Comparison of ENCODE assay signal across 1 cellular context in the genomic region with DNA sequence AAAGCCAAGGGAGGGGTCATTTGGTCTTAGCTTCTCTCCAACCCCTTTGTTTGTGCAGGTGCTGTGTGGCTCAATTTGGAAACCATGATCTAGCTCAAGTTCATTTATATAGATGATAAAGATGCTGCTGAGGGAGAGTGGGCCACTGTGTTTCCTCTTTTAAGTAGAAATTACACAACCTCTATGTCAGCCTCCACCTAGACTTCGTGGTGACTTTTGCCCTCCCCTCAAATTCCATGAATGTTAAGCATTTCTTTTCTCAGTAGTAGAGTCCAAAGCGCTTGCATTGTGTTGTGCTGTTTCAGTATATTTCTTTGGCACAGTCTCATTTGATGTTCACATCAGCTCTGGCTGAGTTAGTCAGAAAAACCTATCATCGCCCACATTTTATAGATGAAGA.
A peak's percentile ranks its signal among the peaks of the same experiment; 100 is the strongest.
TF ChIP-seq lines count a peak whose summit lies in the region.

No MANE protein-coding gene starts in this region.

TF ChIP-seq in HepG2, 621 proteins besides CTCF, POLR2A, EP300 and RAD21 (continued from another document):
- no peak for TF ChIP-seq ZNF260 (CRISPR knock-in tag; IDR thresholded peaks at IDR 0.05; ENCODE audit: borderline replicate concordance, low read depth)
- 0 out of 2 replicates have a peak, but pooled peaks have one; percentile 27 for TF ChIP-seq ELF3 (CRISPR knock-in tag; IDR thresholded peaks at IDR 0.05)
- TF ChIP-seq SNAI1 (CRISPR knock-in tag; IDR thresholded peaks at IDR 0.05; ENCODE audit: borderline replicate concordance): no peak
- TF ChIP-seq SAP130 (CRISPR knock-in tag; IDR thresholded peaks at IDR 0.05; ENCODE audit: low read depth): 0 out of 2 replicates have a peak, but pooled peaks have one; percentile 22
- 0 out of 2 replicates have a peak, but pooled peaks have one; percentile 57 for TF ChIP-seq RCOR2 (CRISPR knock-in tag; IDR thresholded peaks at IDR 0.05)
- no peak for TF ChIP-seq ZFX (CRISPR knock-in tag; IDR thresholded peaks at IDR 0.05; ENCODE audit: low read depth)
- no peak for TF ChIP-seq SOX13 (IDR thresholded peaks at IDR 0.05)
- TF ChIP-seq SOX13 (CRISPR knock-in tag; conservative IDR thresholded peaks at IDR 0.05 in 1 of 2, IDR thresholded peaks at IDR 0.05 in 1 of 2): peak in 1 of 2 experiments; percentile 76; a peak in 2 of 4 replicates
- TF ChIP-seq TGIF2 (CRISPR knock-in tag; IDR thresholded peaks at IDR 0.05): no peak
- TF ChIP-seq FOXJ3 (CRISPR knock-in tag; IDR thresholded peaks at IDR 0.05; ENCODE audit: borderline replicate concordance): 0 out of 2 replicates have a peak, but pooled peaks have one; percentile 23
- no peak for TF ChIP-seq RAD51 (IDR thresholded peaks at IDR 0.05; ENCODE audit: borderline replicate concordance)
- peak; percentile 52; the same call in 1 of the 2 replicates for TF ChIP-seq ZMYM4 (CRISPR knock-in tag; IDR thresholded peaks at IDR 0.05)
- TF ChIP-seq ZFP41 (CRISPR knock-in tag; IDR thresholded peaks at IDR 0.05; ENCODE audit: borderline replicate concordance): no peak
- TF ChIP-seq ZNF232 (CRISPR knock-in tag; IDR thresholded peaks at IDR 0.05; ENCODE audit: borderline replicate concordance): no peak
- peak; percentile 52 for TF ChIP-seq TBL1XR1 (IDR thresholded peaks at IDR 0.05; ENCODE audit: borderline replicate concordance, low read length, partially characterized antibody)
- TF ChIP-seq TOE1 (CRISPR knock-in tag; IDR thresholded peaks at IDR 0.05): no peak
- TF ChIP-seq RXRB (CRISPR knock-in tag; IDR thresholded peaks at IDR 0.05; ENCODE audit: borderline replicate concordance): peak; percentile 32; the same call in 1 of the 2 replicates
- no peak for TF ChIP-seq AGO1 (IDR thresholded peaks at IDR 0.05; ENCODE audit: low read depth, low read length, poor library complexity, severe bottlenecking)
